1 cellular context compared by ENCODE assay signal in the genomic region with DNA sequence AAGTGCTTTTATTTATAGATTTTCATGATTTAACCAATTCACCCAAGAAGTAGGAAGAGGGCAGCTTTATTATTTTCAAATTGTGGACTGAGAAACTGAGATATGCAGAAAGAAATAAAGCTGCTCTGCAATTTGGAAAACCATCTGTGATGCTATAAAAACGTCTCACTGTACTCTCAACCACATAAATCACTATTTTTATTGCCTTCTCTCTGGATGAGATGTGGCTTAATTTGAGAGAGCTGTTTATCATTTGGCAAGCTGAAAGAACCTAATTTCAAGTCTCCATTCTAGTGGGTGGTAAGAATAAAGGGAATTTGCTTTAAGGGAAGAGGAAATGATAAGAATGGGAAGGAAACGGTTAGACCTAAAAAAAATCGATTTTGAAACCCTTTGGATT.
TF ChIP-seq lines count a peak whose summit lies in the region.

No MANE protein-coding gene starts in this region.

TF ChIP-seq in HEK293, 187 proteins besides CTCF, POLR2A, EP300 and RAD21 (continued from another document):
- TF ChIP-seq, protein P1, sequence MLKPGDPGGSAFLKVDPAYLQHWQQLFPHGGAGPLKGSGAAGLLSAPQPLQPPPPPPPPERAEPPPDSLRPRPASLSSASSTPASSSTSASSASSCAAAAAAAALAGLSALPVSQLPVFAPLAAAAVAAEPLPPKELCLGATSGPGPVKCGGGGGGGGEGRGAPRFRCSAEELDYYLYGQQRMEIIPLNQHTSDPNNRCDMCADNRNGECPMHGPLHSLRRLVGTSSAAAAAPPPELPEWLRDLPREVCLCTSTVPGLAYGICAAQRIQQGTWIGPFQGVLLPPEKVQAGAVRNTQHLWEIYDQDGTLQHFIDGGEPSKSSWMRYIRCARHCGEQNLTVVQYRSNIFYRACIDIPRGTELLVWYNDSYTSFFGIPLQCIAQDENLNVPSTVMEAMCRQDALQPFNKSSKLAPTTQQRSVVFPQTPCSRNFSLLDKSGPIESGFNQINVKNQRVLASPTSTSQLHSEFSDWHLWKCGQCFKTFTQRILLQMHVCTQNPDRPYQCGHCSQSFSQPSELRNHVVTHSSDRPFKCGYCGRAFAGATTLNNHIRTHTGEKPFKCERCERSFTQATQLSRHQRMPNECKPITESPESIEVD (tag by site-specific recombination; IDR thresholded peaks at IDR 0.05), result peak; percentile 68; the same call in 1 of the 2 replicates
- no peak for TF ChIP-seq ZNF747 (tag by site-specific recombination; IDR thresholded peaks at IDR 0.05)
